Comparison of ENCODE assay signal across 33 cellular contexts in the genomic region with DNA sequence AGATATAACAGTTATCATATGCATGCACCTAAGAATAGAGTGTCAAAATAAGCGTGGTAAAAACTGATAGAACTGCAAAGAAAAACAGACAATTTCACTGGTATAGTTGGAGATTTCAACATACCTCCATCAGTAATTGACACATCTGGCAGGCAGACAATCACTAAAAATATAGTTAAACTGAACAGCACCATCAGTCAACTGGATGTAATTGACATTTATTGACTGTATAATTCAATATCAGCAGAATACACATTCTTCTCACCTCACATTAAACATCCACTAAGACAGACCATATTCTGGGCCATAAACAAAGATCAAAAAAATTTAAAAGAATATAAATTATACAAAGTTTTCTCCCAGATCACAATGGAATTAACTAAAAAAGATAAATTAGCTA.
DNase-seq lines count a peak whose midpoint lies in the region; ATAC-seq and TF ChIP-seq lines count a peak whose summit lies in the region.
"Had no signal": no experiment of that assay in that cellular context is flagged by ENCODE, and none has a peak within 500 bp of the region (broad histone marks: within the 10 kb centered on the region; RNA-seq: fewer than 3 reads in every experiment).

No MANE protein-coding gene starts in this region.

- H3K27me3 ChIP-seq in SK-N-SH (ENCODE audit: insufficient read depth) (no peaks in the 10 kb centered on the region), neural cell (ENCODE audit: insufficient read depth, low read depth, low read length) (no peaks in the 10 kb centered on the region)
- H3K27me3 ChIP-seq: BE2C; BLaER1; BLaER1 treated with 17β-estradiol and CSF1 and Interleukin-3, amounts not matched to agents 10 nM and 100 nM had no signal

- H3K9ac ChIP-seq in SK-N-SH (no peak overlapping the region), neural cell (ENCODE audit: low read length) (no peak overlapping the region)
- H3K9ac ChIP-seq: BLaER1; BLaER1 treated with 17β-estradiol and CSF1 and Interleukin-3, amounts not matched to agents 10 nM and 100 nM had no signal

- H2AFZ ChIP-seq in SK-N-SH (ENCODE audit: low read depth) (no peak overlapping the region), neural cell (ENCODE audit: low read depth, low read length) (no peak overlapping the region)

- H3K4me2 ChIP-seq in SK-N-SH (no peak overlapping the region), neural cell (ENCODE audit: low read length) (no peak overlapping the region)
- H3K4me2 ChIP-seq: A549; BLaER1; BLaER1 treated with 17β-estradiol and CSF1 and Interleukin-3, amounts not matched to agents 10 nM and 100 nM had no signal

- H4K20me1 ChIP-seq in SK-N-SH (ENCODE audit: insufficient read depth) (no peaks in the 10 kb centered on the region), neural cell (ENCODE audit: insufficient read depth) (no peaks in the 10 kb centered on the region)
- H4K20me1 ChIP-seq: BLaER1; BLaER1 treated with 17β-estradiol and CSF1 and Interleukin-3, amounts not matched to agents 10 nM and 100 nM had no signal

- no peak overlapping the region for H3K4me3 ChIP-seq in SK-N-SH (ENCODE audit: low read depth in 2 of 2, low read length in 1 of 2)
- no peak overlapping the region for H3K4me3 ChIP-seq in neural cell (ENCODE audit: low read length)
- H3K4me3 ChIP-seq: A549; BLaER1; BLaER1 treated with 17β-estradiol and CSF1 and Interleukin-3, amounts not matched to agents 10 nM and 100 nM had no signal

- peak; percentile 93 for DNase-seq in SK-N-DZ (ENCODE audit: low spot score)
- peak; percentile 14 for DNase-seq in SK-N-SH
- no peak for DNase-seq in NCI-H2107 treated with DMSO at 0.1 percent for 48 hours (lab: John Stamatoyannopoulos, UW; ENCODE audit: unreplicated experiment)
- no peak for DNase-seq in dermis blood vessel endothelial cell
- DNase-seq in omental fat pad (ENCODE audit: low spot score), result no peak
- DNase-seq: 8988T; ACHN; AML-193; BE2C; C1 segment of cervical spinal cord; Caco-2; Calu3; CD4-positive, alpha-beta memory T cell; CD4-positive, alpha-beta T cell; CD4-positive, CD25-positive, alpha-beta regulatory T cell; CD8-positive, alpha-beta memory T cell; CD8-positive, alpha-beta T cell; COR-L47; DMS 273 treated with DMSO at 0.1 percent for 48 hours; DMS153; DMS53; DMS79; DMS79 treated with DMSO at 0.1 percent for 48 hours; DND-41; EL had no signal

- H3K9me2 ChIP-seq in SK-N-SH, result no peaks in the 10 kb centered on the region
- H3K9me2 ChIP-seq in neural cell (ENCODE audit: insufficient read depth, low read length), result no peaks in the 10 kb centered on the region

- ATAC-seq in SK-N-SH treated with all-trans-retinoic acid at 6 μM for 48 hours, result no peak
- ATAC-seq in omental fat pad (ENCODE audit: low FRiP score), result no peak
- ATAC-seq in HG03108 (IDR thresholded peaks at IDR 0.05; ENCODE audit: unreplicated experiment), result no peak
- ATAC-seq: A549; CD8-positive, alpha-beta T cell had no signal

- H3K79me2 ChIP-seq in SK-N-SH (ENCODE audit: insufficient read depth) (no peaks in the 10 kb centered on the region), neural cell (replicated peaks; ENCODE audit: insufficient read depth, low read length) (no peaks in the 10 kb centered on the region)

- H3K4me1 ChIP-seq in SK-N-SH (ENCODE audit: control insufficient read depth in 1 of 2, insufficient read depth in 2 of 2, low read depth in 1 of 2, low read length in 1 of 2), result no peaks in the 10 kb centered on the region; a peak in 1 of 4 replicates
- H3K4me1 ChIP-seq: A549, BE2C, BLaER1, Caco-2 had no signal

- POLR2A ChIA-PET in SK-N-SH (lab: Yijun Ruan, JAX), result no interaction called here

- TF ChIP-seq RAD21 in SK-N-SH (IDR thresholded peaks at IDR 0.05; ENCODE audit: low read length) (no peak), neural cell (conservative IDR thresholded peaks at IDR 0.05) (no peak)

- CTCF ChIA-PET in SK-N-SH (lab: Yijun Ruan, JAX), result interaction anchor here (0.6 kb wide), 1 partner anchor 81 kb away, joined by 3 read pairs; no protein-coding TSS in a partner anchor

- WGBS in SK-N-SH (ENCODE audit: low lambda C conversion rate), result 10% methylated on average over 1 of the region's 1 CpG

- TF ChIP-seq EP300 in SK-N-SH (IDR thresholded peaks at IDR 0.05; ENCODE audit: borderline replicate concordance in 1 of 2, low read depth in 1 of 2, low read length in 1 of 2), result peak in 1 of 2 experiments; percentile 88; a peak in 2 of 4 replicates
- TF ChIP-seq EP300 in neural cell (conservative IDR thresholded peaks at IDR 0.05; ENCODE audit: poor library complexity, severe bottlenecking), result peak; percentile 91

- no peaks in the 10 kb centered on the region for H3K9me3 ChIP-seq in SK-N-SH
- no peaks in the 10 kb centered on the region for H3K9me3 ChIP-seq in neural cell (ENCODE audit: low read length)
- H3K9me3 ChIP-seq: A549, BE2C, BLaER1, Caco-2 had no signal

- H3F3A ChIP-seq in SK-N-SH (replicated peaks; ENCODE audit: insufficient read depth) (no peaks in the 10 kb centered on the region), neural cell (ENCODE audit: insufficient read depth, low read length, poor library complexity, severe bottlenecking) (no peaks in the 10 kb centered on the region)

- H3K27ac ChIP-seq in SK-N-SH (ENCODE audit: low read depth in 2 of 2, low read length in 1 of 2), result peak overlapping the region in 1 of 2 experiments; percentile 58; a peak in 1 of 4 replicates
- no peak overlapping the region for H3K27ac ChIP-seq in neural cell (ENCODE audit: low read length)
- H3K27ac ChIP-seq: 22Rv1; A549; BLaER1; BLaER1 treated with 17β-estradiol and CSF1 and Interleukin-3, amounts not matched to agents 10 nM and 100 nM; C4-2B had no signal

- TF ChIP-seq CTCF in SK-N-SH (IDR thresholded peaks at IDR 0.05), result no peak
- TF ChIP-seq CTCF in neural cell (IDR thresholded peaks at IDR 0.05; ENCODE audit: poor library complexity, severe bottlenecking), result no peak
- no peak for TF ChIP-seq CTCF in omental fat pad (IDR thresholded peaks at IDR 0.05)

- no peaks in the 10 kb centered on the region for H3K36me3 ChIP-seq in SK-N-SH (replicated peaks in 1 of 2; ENCODE audit: control insufficient read depth in 1 of 2, insufficient read depth in 2 of 2, low read length in 1 of 2)
- no peaks in the 10 kb centered on the region for H3K36me3 ChIP-seq in neural cell (ENCODE audit: insufficient read depth, low read length)
- H3K36me3 ChIP-seq: BE2C; BLaER1; BLaER1 treated with 17β-estradiol and CSF1 and Interleukin-3, amounts not matched to agents 10 nM and 100 nM had no signal

TF ChIP-seq in SK-N-SH, 30 proteins besides CTCF, POLR2A, EP300 and RAD21:
- TF ChIP-seq RCOR1 (IDR thresholded peaks at IDR 0.05; ENCODE audit: low read length), result peak; percentile 77
- TF ChIP-seq GATA2 (CRISPR knock-in tag; IDR thresholded peaks at IDR 0.05), result peak; percentile 45
- no peak for TF ChIP-seq FOXM1 (IDR thresholded peaks at IDR 0.05; ENCODE audit: low read depth)
- TF ChIP-seq, protein P1, sequence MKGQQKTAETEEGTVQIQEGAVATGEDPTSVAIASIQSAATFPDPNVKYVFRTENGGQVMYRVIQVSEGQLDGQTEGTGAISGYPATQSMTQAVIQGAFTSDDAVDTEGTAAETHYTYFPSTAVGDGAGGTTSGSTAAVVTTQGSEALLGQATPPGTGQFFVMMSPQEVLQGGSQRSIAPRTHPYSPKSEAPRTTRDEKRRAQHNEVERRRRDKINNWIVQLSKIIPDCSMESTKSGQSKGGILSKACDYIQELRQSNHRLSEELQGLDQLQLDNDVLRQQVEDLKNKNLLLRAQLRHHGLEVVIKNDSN (IDR thresholded peaks at IDR 0.05; ENCODE audit: borderline replicate concordance, low read depth), result no peak
TF ChIP-seq in SK-N-SH: peak in this region for 2.

TF ChIP-seq in neural cell, 6 proteins besides CTCF, POLR2A, EP300 and RAD21:
- no peak for TF ChIP-seq TAF1 (IDR thresholded peaks at IDR 0.05; ENCODE audit: low read depth)
- peak; percentile 50 for TF ChIP-seq POLR2AphosphoS5 (IDR thresholded peaks at IDR 0.05)

Comparison
In these comparisons a context has a peak if more than half of its experiments do, and no peak if none do; other contexts are left out.
1. DNase-seq: peak in SK-N-DZ (single experiment) and SK-N-SH (single experiment); none in NCI-H2107 treated with DMSO at 0.1 percent for 48 hours (single experiment), dermis blood vessel endothelial cell (single experiment) and omental fat pad (single experiment).